ENCODE assay signal across 26 cellular contexts in the genomic region with DNA sequence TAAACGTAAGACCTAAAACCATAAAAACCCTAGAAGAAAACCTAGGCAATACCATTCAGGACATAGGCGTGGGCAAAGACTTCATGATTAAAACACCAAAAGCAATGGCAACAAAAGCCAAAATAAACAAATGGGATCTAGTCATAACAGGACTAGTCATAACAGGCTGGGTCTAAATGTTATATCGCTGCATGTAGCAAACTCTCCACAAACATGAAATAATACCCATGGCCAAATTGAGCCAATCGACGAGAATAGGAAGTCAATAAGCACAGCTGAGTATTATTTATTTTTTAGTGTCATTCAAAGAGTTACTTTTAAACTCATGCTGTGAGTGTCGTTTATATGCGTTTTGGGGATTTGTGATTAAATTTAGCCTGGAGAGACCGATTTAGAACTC.
A peak's percentile ranks its signal among the peaks of the same experiment; 100 is the strongest.
DNase-seq lines count a peak whose midpoint lies in the region; ATAC-seq, FAIRE-seq and TF ChIP-seq lines count a peak whose summit lies in the region.
"Had no signal": no experiment of that assay in that cellular context is flagged by ENCODE, and none has a peak within 500 bp of the region (broad histone marks: within the 10 kb centered on the region; RNA-seq: fewer than 3 reads in every experiment).

No MANE protein-coding gene starts in this region.

- H3K27me3 Mint-ChIP-seq in MCF 10A (ENCODE audit: insufficient read depth, unreplicated experiment) = peaks cover 89% of the 10 kb centered on the region
- H3K27me3 Mint-ChIP-seq: activated CD8-positive, alpha-beta T cell treated with anti-CD3 and anti-CD28 coated beads for 36 hours; activated naive CD8-positive, alpha-beta T cell; natural killer cell treated with Interleukin-12 subunit alpha and Interleukin-12 subunit beta and Interleukin-15 and Interleukin-18, amount 100 ng/mL, for 72 hours; stimulated activated naive CD8-positive, alpha-beta T cell treated with anti-CD3 and anti-CD28 coated beads, Interleukin-15, Interleukin-2, amounts not matched to agents 100 ng/mL and 50 ng/mL, for 24 hours had no signal

- CTCF ChIA-PET in MCF 10A (lab: Yijun Ruan, JAX) = interaction anchor here (0.6 to 0.9 kb wide), 2 partner anchors 30 to 1806 kb away, joined by 3 read pairs; no protein-coding TSS in a partner anchor

- FAIRE-seq in bronchial epithelial cell (lab: Jason Lieb, UNC) = no peak
- FAIRE-seq: TTC549 had no signal

- H3K4me3 ChIP-seq in breast epithelium (no peak overlapping the region), bronchial epithelial cell (ENCODE audit: low read depth, low read length) (no peak overlapping the region), aorta (ENCODE audit: low read length in 2 of 2) (no peak overlapping the region)
- H3K4me3 ChIP-seq: SK-N-MC, vagina had no signal

- TF ChIP-seq CTCF in MCF 10A (IDR thresholded peaks at IDR 0.05; ENCODE audit: unreplicated experiment) (no peak), breast epithelium (IDR thresholded peaks at IDR 0.05) (no peak), bronchial epithelial cell (IDR thresholded peaks at IDR 0.05; ENCODE audit: insufficient read depth, low read length, severe bottlenecking) (no peak)

- H3K9me3 ChIP-seq in breast epithelium (no peaks in the 10 kb centered on the region), aorta (ENCODE audit: control insufficient read depth, low read length) (no peaks in the 10 kb centered on the region)
- H3K9me3 ChIP-seq: vagina had no signal

- no peak for TF ChIP-seq POLR2A in breast epithelium (IDR thresholded peaks at IDR 0.05)

- H3K27ac Mint-ChIP-seq in MCF 10A (ENCODE audit: low read depth, unreplicated experiment) = no peak overlapping the region
- H3K27ac Mint-ChIP-seq: activated CD8-positive, alpha-beta T cell treated with anti-CD3 and anti-CD28 coated beads for 36 hours; activated naive CD8-positive, alpha-beta T cell; CD8-positive, alpha-beta T cell; natural killer cell treated with Interleukin-12 subunit alpha and Interleukin-12 subunit beta and Interleukin-15 and Interleukin-18, amount 100 ng/mL, for 72 hours; stimulated activated naive CD8-positive, alpha-beta T cell treated with anti-CD3 and anti-CD28 coated beads, Interleukin-15, Interleukin-2, amounts not matched to agents 100 ng/mL and 50 ng/mL, for 24 hours; T-helper 1 cell treated with Interleukin-12 subunit alpha and Interleukin-12 subunit beta and Interleukin-4 antibody, amounts not matched to agents 30 μg/mL and 1 μg/mL, for 36 hours had no signal

- no TSS peak for BruUV-seq in MCF 10A (replicated peaks; lab: Mats Ljungman, UMichigan)

- POLR2A ChIA-PET in MCF 10A (lab: Yijun Ruan, JAX) = no interaction called here

- DNase-seq in MCF 10A (ENCODE audit: unreplicated experiment) (peak; percentile 12), breast epithelium (ENCODE audit: low spot score in 2 of 2) (no peak), NCI-H748 treated with DMSO at 0.1 percent for 48 hours (lab: John Stamatoyannopoulos, UW) (peak; percentile 76), bronchial epithelial cell (ENCODE audit: low read depth) (peak; percentile 85), NCI-H146 (lab: John Stamatoyannopoulos, UW) (no peak), aorta (no peak), iPS-NIHi11 (ENCODE audit: low spot score) (no peak)
- no peak for DNase-seq in NK-92 treated with Interleukin-12 subunit alpha and Interleukin-12 subunit beta, amount 100 ng/mL, for 24 hours (lab: John Stamatoyannopoulos, UW)
- DNase-seq: activated CD4-positive, alpha-beta T cell treated with anti-CD3 and anti-CD28 coated beads for 1 hour; activated CD8-positive, alpha-beta T cell treated with anti-CD3 and anti-CD28 coated beads for 36 hours; activated effector memory CD4-positive, alpha-beta T cell treated with Interleukin-2 at 50 U/mL for 16 hours; activated T-cell treated with anti-CD3 and anti-CD28 coated beads for 4 hours; CD8-positive, alpha-beta T cell; DMS 273 treated with DMSO at 0.1 percent for 48 hours; H7; NCI-H1417 treated with DMSO at 0.1 percent for 48 hours; NCI-H2171; NCI-H526 had no signal

- no peaks in the 10 kb centered on the region for H3K36me3 Mint-ChIP-seq in MCF 10A (ENCODE audit: insufficient read depth, unreplicated experiment)
- H3K36me3 Mint-ChIP-seq: activated naive CD8-positive, alpha-beta T cell; CD8-positive, alpha-beta T cell; natural killer cell treated with Interleukin-12 subunit alpha and Interleukin-12 subunit beta and Interleukin-15 and Interleukin-18, amount 100 ng/mL, for 72 hours had no signal

- intact Hi-C loops in MCF 10A (cut with micrococcal nuclease) = no loop called here
- intact Hi-C loops in breast epithelium (cut with DNase I; ENCODE audit: low total_unique reads) = no loop called here
- intact Hi-C loops in aorta (cut with DNase I) = no loop called here

- H3K27ac ChIP-seq in breast epithelium (no peak overlapping the region), aorta (ENCODE audit: low read depth in 1 of 2, low read length in 2 of 2) (no peak overlapping the region)
- H3K27ac ChIP-seq: 22Rv1, SK-N-MC, vagina had no signal

- no peaks in the 10 kb centered on the region for H3K36me3 ChIP-seq in breast epithelium
- no peaks in the 10 kb centered on the region for H3K36me3 ChIP-seq in bronchial epithelial cell (ENCODE audit: control insufficient read depth, insufficient read depth, low read length)
- no peaks in the 10 kb centered on the region for H3K36me3 ChIP-seq in aorta (ENCODE audit: control insufficient read depth in 1 of 2, insufficient read depth in 2 of 2, low read length in 1 of 2)
- H3K36me3 ChIP-seq: vagina had no signal

- no peaks in the 10 kb centered on the region for H3K9me3 Mint-ChIP-seq in MCF 10A (ENCODE audit: unreplicated experiment)
- H3K9me3 Mint-ChIP-seq: activated CD8-positive, alpha-beta T cell treated with anti-CD3 and anti-CD28 coated beads for 36 hours; CD8-positive, alpha-beta T cell; stimulated activated naive CD8-positive, alpha-beta T cell treated with anti-CD3 and anti-CD28 coated beads, Interleukin-15, Interleukin-2, amounts not matched to agents 100 ng/mL and 50 ng/mL, for 24 hours; T-helper 1 cell treated with Interleukin-12 subunit alpha and Interleukin-12 subunit beta and Interleukin-4 antibody, amounts not matched to agents 30 μg/mL and 1 μg/mL, for 36 hours had no signal

- no peaks in the 10 kb centered on the region for H3K4me1 ChIP-seq in breast epithelium
- H3K4me1 ChIP-seq in aorta (ENCODE audit: control insufficient read depth in 1 of 2, insufficient read depth in 2 of 2, low read length in 2 of 2) = no peaks in the 10 kb centered on the region
- H3K4me1 ChIP-seq: vagina had no signal

- no peak overlapping the region for H3K4me3 Mint-ChIP-seq in MCF 10A (ENCODE audit: unreplicated experiment)
- H3K4me3 Mint-ChIP-seq: activated CD8-positive, alpha-beta T cell treated with anti-CD3 and anti-CD28 coated beads for 36 hours; activated naive CD8-positive, alpha-beta T cell; CD8-positive, alpha-beta T cell; natural killer cell treated with Interleukin-12 subunit alpha and Interleukin-12 subunit beta and Interleukin-15 and Interleukin-18, amount 100 ng/mL, for 72 hours; stimulated activated naive CD8-positive, alpha-beta T cell treated with anti-CD3 and anti-CD28 coated beads, Interleukin-15, Interleukin-2, amounts not matched to agents 100 ng/mL and 50 ng/mL, for 24 hours; T-helper 1 cell treated with Interleukin-12 subunit alpha and Interleukin-12 subunit beta and Interleukin-4 antibody, amounts not matched to agents 30 μg/mL and 1 μg/mL, for 36 hours had no signal

- no peak for ATAC-seq in aorta (ENCODE audit: low FRiP score)
- ATAC-seq: activated CD8-positive, alpha-beta T cell treated with anti-CD3 and anti-CD28 coated beads for 36 hours; CD8-positive, alpha-beta T cell; natural killer cell treated with Interleukin-12 subunit alpha and Interleukin-12 subunit beta and Interleukin-15 and Interleukin-18, amount 100 ng/mL, for 72 hours had no signal

- WGBS in aorta, 2 donors = 21 to 22% methylated on average over 8 of the region's 8 CpGs

- no peaks in the 10 kb centered on the region for H3K4me1 Mint-ChIP-seq in MCF 10A (ENCODE audit: insufficient read depth, unreplicated experiment)

- no peaks in the 10 kb centered on the region for H3K27me3 ChIP-seq in breast epithelium
- H3K27me3 ChIP-seq in bronchial epithelial cell (ENCODE audit: control insufficient read depth, insufficient read depth, low read length) = no peaks in the 10 kb centered on the region
- no peaks in the 10 kb centered on the region for H3K27me3 ChIP-seq in aorta (ENCODE audit: control insufficient read depth in 1 of 2, insufficient read depth in 2 of 2, low read length in 1 of 2)
- H3K27me3 ChIP-seq: vagina had no signal

Comparison
In these comparisons a context has a peak if more than half of its experiments do, and no peak if none do; other contexts are left out.
1. DNase-seq: peak in MCF 10A (single experiment), NCI-H748 treated with DMSO at 0.1 percent for 48 hours (single experiment) and bronchial epithelial cell (single experiment); none in breast epithelium (0 of 2), NCI-H146 (single experiment), aorta (0 of 2), NK-92 treated with Interleukin-12 subunit alpha and Interleukin-12 subunit beta, amount 100 ng/mL, for 24 hours (single experiment) and iPS-NIHi11 (single experiment).